8 cellular contexts compared by ENCODE assay signal in the genomic region with DNA sequence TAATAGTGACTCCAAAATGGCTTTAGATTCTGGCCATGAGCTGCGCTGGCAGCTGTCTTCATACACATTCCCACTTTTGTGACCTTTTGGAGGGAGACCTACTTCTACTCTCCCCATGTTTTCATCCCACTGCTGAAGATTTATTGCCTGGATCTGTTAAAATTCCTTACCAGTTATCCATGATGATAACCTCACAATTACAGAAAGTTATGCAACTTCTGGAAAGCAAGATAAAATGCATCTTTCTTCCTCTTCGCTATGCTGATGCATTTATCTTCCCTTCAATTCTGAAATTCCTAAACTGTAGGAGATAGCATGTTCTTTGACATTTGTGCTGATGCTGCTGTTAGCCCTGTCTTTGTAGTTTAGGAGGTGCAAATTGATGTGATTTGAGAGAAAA.
"Had no signal": no experiment of that assay in that cellular context is flagged by ENCODE, and none has a peak within 500 bp of the region (broad histone marks: within the 10 kb centered on the region; RNA-seq: fewer than 3 reads in every experiment).

No MANE protein-coding gene starts in this region.

- ATAC-seq: HCT116 had no signal

- H3K9me3 ChIP-seq: HAP-1 had no signal

- H3K4me3 ChIP-seq: GM23248, HAP-1 had no signal

- DNase-seq: GM23248, GOT3, H7, HFFc6, KBM-7 had no signal

- H3K9ac ChIP-seq: GM23248 had no signal

- H3K36me3 ChIP-seq: HAP-1 had no signal

- H3K4me1 ChIP-seq: HAP-1 had no signal

- H3K27ac ChIP-seq: GM23248, HL-60 had no signal

- H2AFZ ChIP-seq: GM23248 had no signal
